1 cellular context compared by ENCODE assay signal in genomic region chr13:112587359-112587766, GRCh38.
TF ChIP-seq lines count a peak whose summit lies in the region.

No MANE protein-coding gene starts in this region.

TF ChIP-seq in GM12878, 131 proteins besides CTCF, POLR2A, EP300 and RAD21 (continued from another document and continues in another):
- TF ChIP-seq TAF1 (IDR thresholded peaks at IDR 0.05; ENCODE audit: borderline replicate concordance, low read depth, low read length) (peak; percentile 31; the same call in 1 of the 2 replicates), BCLAF1 (IDR thresholded peaks at IDR 0.05) (no peak), KDM1A (IDR thresholded peaks at IDR 0.05; ENCODE audit: borderline replicate concordance) (no peak), NFIC (IDR thresholded peaks at IDR 0.05; ENCODE audit: low read depth, low read length) (no peak), NR2F1 (conservative IDR thresholded peaks at IDR 0.05) (no peak), POLR2AphosphoS2 (IDR thresholded peaks at IDR 0.05; ENCODE audit: low read depth, low read length) (no peak), GABPA (IDR thresholded peaks at IDR 0.05; ENCODE audit: low read depth) (no peak), CBX3 (IDR thresholded peaks at IDR 0.05; ENCODE audit: borderline replicate concordance, low read depth) (no peak), ZNF687 (IDR thresholded peaks at IDR 0.05) (no peak), RBBP5 (conservative IDR thresholded peaks at IDR 0.05) (no peak), SUPT20H (IDR thresholded peaks at IDR 0.05; ENCODE audit: borderline replicate concordance, control insufficient read depth, low read depth, low read length) (no peak), BMI1 (IDR thresholded peaks at IDR 0.05; ENCODE audit: borderline replicate concordance) (no peak), IRF3 (IDR thresholded peaks at IDR 0.05) (no peak), MAX (IDR thresholded peaks at IDR 0.05; ENCODE audit: low read depth, low read length) (no peak), EGR1 (IDR thresholded peaks at IDR 0.05; ENCODE audit: borderline replicate concordance in 1 of 2, low read depth in 2 of 2, low read length in 2 of 2) (0 out of 3 replicates have a peak, but pooled peaks of 1 of the 2 experiments have one; percentile 31), E4F1 (IDR thresholded peaks at IDR 0.05; ENCODE audit: borderline replicate concordance, partially characterized antibody) (no peak), SKIL (IDR thresholded peaks at IDR 0.05; ENCODE audit: low read depth, poor library complexity, severe bottlenecking) (no peak), RAD51 (IDR thresholded peaks at IDR 0.05) (no peak), CBX5 (IDR thresholded peaks at IDR 0.05; ENCODE audit: low read depth) (no peak), ASH2L (IDR thresholded peaks at IDR 0.05; ENCODE audit: borderline replicate concordance, low read depth) (no peak), SREBF2 (IDR thresholded peaks at IDR 0.05; ENCODE audit: low read length) (no peak), NBN (IDR thresholded peaks at IDR 0.05) (no peak), RFX5 (IDR thresholded peaks at IDR 0.05; ENCODE audit: low read depth, low read length) (no peak), NR2C1 (IDR thresholded peaks at IDR 0.05) (no peak), SUZ12 (IDR thresholded peaks at IDR 0.05; ENCODE audit: unreplicated experiment) (no peak), PRDM15 (CRISPR knock-in tag; IDR thresholded peaks at IDR 0.05) (no peak), ZBTB33 (IDR thresholded peaks at IDR 0.05) (no peak), REST (IDR thresholded peaks at IDR 0.05; ENCODE audit: low read depth, low read length) (0 out of 2 replicates have a peak, but pooled peaks have one; percentile 12), FOXM1 (IDR thresholded peaks at IDR 0.05; ENCODE audit: low read depth, low read length) (no peak), EED (IDR thresholded peaks at IDR 0.05; ENCODE audit: low read depth) (no peak), MLLT1 (IDR thresholded peaks at IDR 0.05) (0 out of 2 replicates have a peak, but pooled peaks have one; percentile 25)
